1 cellular context compared by ENCODE assay signal in the genomic region with DNA sequence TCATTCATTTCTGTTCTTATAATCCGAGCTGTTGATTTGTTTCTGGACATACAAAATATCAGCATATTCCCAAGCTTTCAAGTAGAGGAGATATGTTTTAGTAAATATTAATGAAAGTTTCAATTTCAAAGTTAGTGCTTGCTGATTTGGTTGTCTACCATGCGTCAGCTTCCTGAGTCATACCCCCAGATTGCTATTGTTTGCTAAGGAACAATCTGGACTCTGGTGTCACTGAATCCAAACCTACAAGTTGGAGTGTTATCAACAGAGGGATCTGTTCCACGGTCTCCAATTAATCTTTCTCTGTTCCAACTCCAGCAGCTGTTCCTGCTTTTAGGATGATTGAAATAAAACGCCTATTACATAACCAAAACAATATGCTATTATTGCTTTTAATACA.
TF ChIP-seq lines count a peak whose summit lies in the region.

No MANE protein-coding gene starts in this region.

TF ChIP-seq in IMR-90, 13 proteins besides CTCF, POLR2A, EP300 and RAD21 (continued from another document):
- no peak for TF ChIP-seq USF2 (IDR thresholded peaks at IDR 0.05; ENCODE audit: low read depth, low read length)
- TF ChIP-seq ELK1 (IDR thresholded peaks at IDR 0.05; ENCODE audit: borderline replicate concordance, low read depth, low read length) = no peak
- TF ChIP-seq MAZ (IDR thresholded peaks at IDR 0.05; ENCODE audit: borderline replicate concordance, low read depth, low read length) = no peak
- no peak for TF ChIP-seq MAFK (IDR thresholded peaks at IDR 0.05; ENCODE audit: low read depth, low read length)
- TF ChIP-seq SMC3 (IDR thresholded peaks at IDR 0.05; ENCODE audit: low read depth, low read length) = no peak
- TF ChIP-seq RCOR1 (IDR thresholded peaks at IDR 0.05; ENCODE audit: insufficient replicate concordance, low read length) = no peak
- TF ChIP-seq CHD1 (IDR thresholded peaks at IDR 0.05; ENCODE audit: low read depth, low read length) = no peak
